8 cellular contexts compared by ENCODE assay signal in genomic region chr1:113041569-113042335, GRCh38. TPM values are rescaled to one million over a fixed set of nuclear protein-coding genes. Genes with fewer than 3 reads are reported as not detected.
DNase-seq lines count a peak whose midpoint lies in the region; ATAC-seq, FAIRE-seq and TF ChIP-seq lines count a peak whose summit lies in the region.

No MANE protein-coding gene starts in this region.

- H3K4me1 ChIP-seq in HEK293 (ENCODE audit: control insufficient read depth, insufficient read depth, low read length) (no peaks in the 10 kb centered on the region), body of pancreas (no peaks in the 10 kb centered on the region)

- FAIRE-seq in HTR-8/SVneo (lab: Jason Lieb, UNC) = no peak

- no peak overlapping the region for H3K4me3 ChIP-seq in HEK293 (ENCODE audit: low read depth, low read length)
- H3K4me3 ChIP-seq in body of pancreas = no peak overlapping the region

- DNase-seq in globus pallidus (ENCODE audit: low spot score) = peak; percentile 93
- DNase-seq in sciatic nerve (ENCODE audit: low spot score) = no peak
- DNase-seq in HTR-8/SVneo (ENCODE audit: insufficient read length, low spot score) = no peak
- DNase-seq in body of pancreas = no peak
- DNase-seq in glomerular visceral epithelial cell (ENCODE audit: extremely low spot score) = no peak

- H3K27me3 ChIP-seq in body of pancreas = no peaks in the 10 kb centered on the region

- CTCF ChIA-PET in HEK293 (lab: Yijun Ruan, JAX) = interaction anchor here (0.6 to 5.2 kb wide), 34 partner anchors 9 to 1061 kb away, joined by 3 to 68 read pairs (median 4); partner anchors contain the start of genes LRIG2 and PPM1J

- intact Hi-C loops in sciatic nerve (cut with DNase I) = loop anchor here (5.0 to 10.0 kb wide), 3 partner anchors 157 to 317 kb away; no protein-coding TSS in a partner anchor
- intact Hi-C loops in body of pancreas (cut with DNase I) = loop anchor here (5.0 to 10.0 kb wide), 2 partner anchors 159 to 327 kb away; partner anchors contain the start of gene PPM1J

- TF ChIP-seq CTCF in HEK293 (tag by site-specific recombination; IDR thresholded peaks at IDR 0.05) = no peak
- no peak for TF ChIP-seq CTCF in body of pancreas (IDR thresholded peaks at IDR 0.05)

- H3K27ac ChIP-seq in HEK293 (ENCODE audit: extremely low read depth, low read depth, low read length) (no peak overlapping the region), body of pancreas (no peak overlapping the region)

- TF ChIP-seq POLR2A in GM18505 (IDR thresholded peaks at IDR 0.05; ENCODE audit: borderline replicate concordance, extremely low read depth, insufficient read depth, insufficient read length) = no peak
- no peak for TF ChIP-seq POLR2A in body of pancreas (IDR thresholded peaks at IDR 0.05)

- 0 to 29% methylated on average over 1 of the region's 1 CpG for WGBS in body of pancreas, 2 donors

- no peaks in the 10 kb centered on the region for H3K36me3 ChIP-seq in HEK293 (ENCODE audit: control insufficient read depth in 2 of 2, insufficient read depth in 1 of 2, low read length in 2 of 2)
- H3K36me3 ChIP-seq in body of pancreas (replicated peaks in 1 of 2; ENCODE audit: insufficient read depth in 1 of 2, low read depth in 2 of 2) = no peaks in the 10 kb centered on the region

- ATAC-seq in SK-N-SH treated with all-trans-retinoic acid at 6 μM for 48 hours = peak; percentile 48
- peak; percentile 18 for ATAC-seq in sciatic nerve
- no peak for ATAC-seq in GM18505 (IDR thresholded peaks at IDR 0.05; ENCODE audit: unreplicated experiment)
- no peak for ATAC-seq in body of pancreas

- H3K9me3 ChIP-seq in HEK293 (ENCODE audit: control insufficient read depth, insufficient read depth, low read depth, low read length) (no peaks in the 10 kb centered on the region), body of pancreas (no peaks in the 10 kb centered on the region)

- POLR2A ChIA-PET in HEK293 (lab: Yijun Ruan, JAX) = interaction anchor here (0.5 to 2.5 kb wide), 6 partner anchors 8 to 326 kb away, joined by 4 to 11 read pairs (median 5); partner anchors contain the start of genes LRIG2, PPM1J and SLC16A1

TF ChIP-seq in HEK293, 187 proteins besides CTCF, POLR2A, EP300 and RAD21 (continues in another document):
- TF ChIP-seq TCF7L2 (IDR thresholded peaks at IDR 0.05; ENCODE audit: borderline replicate concordance, low read depth, low read length) (no peak), ZNF518A (tag by site-specific recombination; conservative IDR thresholded peaks at IDR 0.05; ENCODE audit: low read depth) (no peak)

TF ChIP-seq in SK-N-SH treated with all-trans-retinoic acid at 6 μM for 48 hours, 23 proteins besides CTCF, POLR2A, EP300 and RAD21 (continues in another document):
- TF ChIP-seq ZNF565 (CRISPR knock-in tag; conservative IDR thresholded peaks at IDR 0.05; ENCODE audit: low read depth) (no peak), TCF4 (CRISPR knock-in tag; IDR thresholded peaks at IDR 0.05; ENCODE audit: borderline replicate concordance) (no peak), TOX (CRISPR knock-in tag; IDR thresholded peaks at IDR 0.05; ENCODE audit: borderline replicate concordance) (no peak), GLIS3 (CRISPR knock-in tag; IDR thresholded peaks at IDR 0.05) (no peak), ZNF70 (CRISPR knock-in tag; IDR thresholded peaks at IDR 0.05) (no peak), ISL1 (CRISPR knock-in tag; IDR thresholded peaks at IDR 0.05) (no peak), ZNF8 (CRISPR knock-in tag; IDR thresholded peaks at IDR 0.05) (no peak), BACH2 (CRISPR knock-in tag; IDR thresholded peaks at IDR 0.05; ENCODE audit: borderline replicate concordance) (no peak), CSDC2 (CRISPR knock-in tag; IDR thresholded peaks at IDR 0.05) (no peak), TSHZ2 (CRISPR knock-in tag; IDR thresholded peaks at IDR 0.05) (no peak), RARB (CRISPR knock-in tag; IDR thresholded peaks at IDR 0.05) (no peak), PPARA (CRISPR knock-in tag; IDR thresholded peaks at IDR 0.05; ENCODE audit: borderline replicate concordance) (no peak), POU6F1 (CRISPR knock-in tag; IDR thresholded peaks at IDR 0.05; ENCODE audit: borderline replicate concordance, low read depth) (no peak), PATZ1 (CRISPR knock-in tag; IDR thresholded peaks at IDR 0.05; ENCODE audit: borderline replicate concordance) (no peak), OSR1 (CRISPR knock-in tag; IDR thresholded peaks at IDR 0.05) (no peak), ZFP30 (CRISPR knock-in tag; IDR thresholded peaks at IDR 0.05) (no peak), ESRRG (CRISPR knock-in tag; IDR thresholded peaks at IDR 0.05) (no peak), CREB5 (CRISPR knock-in tag; IDR thresholded peaks at IDR 0.05; ENCODE audit: low read depth) (no peak), CSRNP3 (CRISPR knock-in tag; IDR thresholded peaks at IDR 0.05) (no peak)

RNA-seq across cellular contexts. Expression of gene LRIG2, which starts 31.2 kb away (rescaled TPM):
- 24.6 TPM for total RNA-seq in sciatic nerve
- total RNA-seq in body of pancreas = 1 to 10 TPM; 8.6 to 9.9 TPM

Comparison
In these comparisons a context has a peak if more than half of its experiments do, and no peak if none do; other contexts are left out.
1. ATAC-seq: peak in SK-N-SH treated with all-trans-retinoic acid at 6 μM for 48 hours (single experiment) and sciatic nerve (single experiment); none in GM18505 (single experiment) and body of pancreas (single experiment).